Comparison of ENCODE assay signal across 19 cellular contexts in genomic region chr2:101821828-101822458, GRCh38.
DNase-seq lines count a peak whose midpoint lies in the region; ATAC-seq and TF ChIP-seq lines count a peak whose summit lies in the region.
"Had no signal": no experiment of that assay in that cellular context is flagged by ENCODE, and none has a peak within 500 bp of the region (broad histone marks: within the 10 kb centered on the region; RNA-seq: fewer than 3 reads in every experiment).

No MANE protein-coding gene starts in this region.

- H3K27me3 ChIP-seq in mammary epithelial cell (ENCODE audit: insufficient read depth, low read length) (no peaks in the 10 kb centered on the region), osteoblast (ENCODE audit: insufficient read depth, low read length) (no peaks in the 10 kb centered on the region)

- no peak overlapping the region for H3K4me3 Mint-ChIP-seq in activated naive CD4-positive, alpha-beta T cell treated with anti-CD3 and anti-CD28 coated beads, Interleukin-2, amount 50 U/mL, for 24 hours

- intact Hi-C loops in mammary epithelial cell (cut with micrococcal nuclease), result loop anchor here (2.0 to 5.0 kb wide), 3 partner anchors 15 to 495 kb away; no protein-coding TSS in a partner anchor

- dilution Hi-C loops in mammary epithelial cell (cut with HindIII; ENCODE audit: low sequenced_read_pairs), result no loop called here

- H3K27me3 Mint-ChIP-seq in activated naive CD4-positive, alpha-beta T cell treated with anti-CD3 and anti-CD28 coated beads, Interleukin-2, amount 50 U/mL, for 24 hours, result no peaks in the 10 kb centered on the region

- no peak overlapping the region for H2AFZ ChIP-seq in mammary epithelial cell (ENCODE audit: low read depth, low read length)
- H2AFZ ChIP-seq in osteoblast (ENCODE audit: low read length), result no peak overlapping the region

- no peak for ATAC-seq in GM18868 (IDR thresholded peaks at IDR 0.05; ENCODE audit: unreplicated experiment)
- ATAC-seq: HCT116, SK-N-SH treated with all-trans-retinoic acid at 6 μM for 48 hours had no signal

- H3K79me2 ChIP-seq in mammary epithelial cell (ENCODE audit: insufficient read depth, low read length) (peaks cover 90% of the 10 kb centered on the region), osteoblast (ENCODE audit: insufficient read depth, low read length) (peaks cover 89% of the 10 kb centered on the region)

- H3K4me2 ChIP-seq in mammary epithelial cell (ENCODE audit: insufficient read depth, low read depth, low read length) (no peak overlapping the region), osteoblast (ENCODE audit: insufficient read depth, low read length) (no peak overlapping the region)
- H3K4me2 ChIP-seq: A549 had no signal

- H3K36me3 Mint-ChIP-seq in activated naive CD4-positive, alpha-beta T cell treated with anti-CD3 and anti-CD28 coated beads, Interleukin-2, amount 50 U/mL, for 24 hours, result peaks cover 6% of the 10 kb centered on the region

- H3K27ac Mint-ChIP-seq in activated naive CD4-positive, alpha-beta T cell treated with anti-CD3 and anti-CD28 coated beads, Interleukin-2, amount 50 U/mL, for 24 hours, result peak overlapping the region; percentile 8

- H3K9ac ChIP-seq in mammary epithelial cell (ENCODE audit: insufficient read depth, low read length), result no peak overlapping the region

- H3K36me3 ChIP-seq in mammary epithelial cell (ENCODE audit: insufficient read depth, low read length), result peaks cover 7% of the 10 kb centered on the region
- H3K36me3 ChIP-seq in osteoblast (ENCODE audit: insufficient read depth, low read length), result peaks cover 13% of the 10 kb centered on the region

- H3K4me3 ChIP-seq in mammary epithelial cell (replicated peaks in 1 of 3; ENCODE audit: insufficient read depth in 1 of 3, low read depth in 2 of 3, low read length in 3 of 3), result no peak overlapping the region
- no peak overlapping the region for H3K4me3 ChIP-seq in osteoblast (ENCODE audit: insufficient read depth, low read length)
- H3K4me3 ChIP-seq: A549 had no signal

- TF ChIP-seq CTCF in mammary epithelial cell (conservative IDR thresholded peaks at IDR 0.05 in 1 of 2, IDR thresholded peaks at IDR 0.05 in 1 of 2; ENCODE audit: extremely low read depth in 1 of 2, insufficient read depth in 1 of 2, low read depth in 1 of 2, low read length in 2 of 2), result no peak
- no peak for TF ChIP-seq CTCF in osteoblast (IDR thresholded peaks at IDR 0.05; ENCODE audit: extremely low read depth, low read depth, low read length)

- H4K20me1 ChIP-seq in mammary epithelial cell (ENCODE audit: insufficient read depth, low read length) (no peaks in the 10 kb centered on the region), osteoblast (ENCODE audit: insufficient read depth, low read length) (peaks cover 41% of the 10 kb centered on the region)

- H3K9me3 ChIP-seq in mammary epithelial cell (replicated peaks; ENCODE audit: insufficient read depth, low read length) (no peaks in the 10 kb centered on the region), osteoblast (ENCODE audit: low read depth, low read length) (no peaks in the 10 kb centered on the region)
- H3K9me3 ChIP-seq: A549 had no signal

- BruUV-seq in mammary epithelial cell (replicated peaks; lab: Mats Ljungman, UMichigan), result no TSS peak

- WGBS in mammary epithelial cell (ENCODE audit: low coverage, missing lambda C conversion rate), result 92% methylated on average over 6 of the region's 6 CpGs

- H3K9me3 Mint-ChIP-seq in activated naive CD4-positive, alpha-beta T cell treated with anti-CD3 and anti-CD28 coated beads, Interleukin-2, amount 50 U/mL, for 24 hours, result no peaks in the 10 kb centered on the region

- H3K4me1 ChIP-seq in mammary epithelial cell (ENCODE audit: insufficient read depth, low read length), result peaks cover 80% of the 10 kb centered on the region
- H3K4me1 ChIP-seq in osteoblast (ENCODE audit: insufficient read depth, low read length), result peaks cover 84% of the 10 kb centered on the region

- DNase-seq in activated naive CD4-positive, alpha-beta T cell treated with Interleukin-2 at 50 U/mL for 16 hours, result no peak
- peak; percentile 55 for DNase-seq in M059J (ENCODE audit: low read depth)
- no peak for DNase-seq in mammary epithelial cell
- DNase-seq in osteoblast (ENCODE audit: insufficient read length, low spot score, missing footprints), result no peak
- no peak for DNase-seq in DMS 273 treated with DMSO at 0.1 percent for 48 hours (lab: John Stamatoyannopoulos, UW)
- DNase-seq in activated T-cell treated with anti-CD3 and anti-CD28 coated beads, Interleukin-2, amount 50 U/mL, for 1 hour, result no peak
- DNase-seq: C1 segment of cervical spinal cord, COR-L47, DMS153, NCI-H1436 treated with DMSO at 0.1 percent for 48 hours, NCI-H2081, NCI-H510A treated with DMSO at 0.1 percent for 48 hours, NCI-H82, SHP77 treated with DMSO at 0.1 percent for 48 hours had no signal

- H3K27ac ChIP-seq in mammary epithelial cell (ENCODE audit: insufficient read depth, low read depth, low read length) (peak overlapping the region; percentile 79), osteoblast (ENCODE audit: low read depth, low read length) (peak overlapping the region; percentile 87)
- H3K27ac ChIP-seq: A549 had no signal

- CTCF ChIA-PET in mammary epithelial cell (lab: Charles Lee; ENCODE audit: low non-redundant PET), result no interaction called here

- H3K4me1 Mint-ChIP-seq in activated naive CD4-positive, alpha-beta T cell treated with anti-CD3 and anti-CD28 coated beads, Interleukin-2, amount 50 U/mL, for 24 hours, result peaks cover 85% of the 10 kb centered on the region

- in situ Hi-C loops in mammary epithelial cell (cut with MboI; ENCODE audit: low sequenced_read_pairs in 2 of 2), result loop anchor here (5.0 to 10.0 kb wide), 4 partner anchors 125 to 477 kb away; partner anchors contain the start of gene MAP4K4 (in 2 of the 2)
